In genomic region chr2:235756491-235756890, GRCh38 we compare ENCODE assay signal across 24 cellular contexts.
"Had no signal": no experiment of that assay in that cellular context is flagged by ENCODE, and none has a peak within 500 bp of the region (broad histone marks: within the 10 kb centered on the region; RNA-seq: fewer than 3 reads in every experiment).

No MANE protein-coding gene starts in this region.

- H3K4me1 ChIP-seq: colonic mucosa, esophagus muscularis mucosa, foreskin keratinocyte, gastroesophageal sphincter, heart right ventricle, lower lobe of right lung, psoas muscle, spleen, upper lobe of left lung had no signal

- H3K27ac Mint-ChIP-seq: dendritic cell treated with granulocyte-macrophage colony-stimulating factor and Interleukin-4, amounts not matched to agents 40 ng/mL and 50 ng/mL, for 4 days; immature natural killer cell; natural killer cell; stimulated activated naive B cell treated with anti-CD40 and anti-IgM and Interleukin-4, amounts not matched to agents 10 μg/mL and 1 μg/mL and 100 μg/mL, for 72 hours; stimulated activated naive CD8-positive, alpha-beta T cell treated with anti-CD3 and anti-CD28 coated beads, Interleukin-15, Interleukin-2, amounts not matched to agents 100 ng/mL and 50 ng/mL, for 24 hours had no signal

- ATAC-seq: foreskin keratinocyte; gastroesophageal sphincter; heart right ventricle; left ventricle myocardium superior; natural killer cell; psoas muscle; stimulated activated naive B cell treated with anti-CD40 and anti-IgM and Interleukin-4, amounts not matched to agents 10 μg/mL and 1 μg/mL and 100 μg/mL, for 72 hours had no signal

- H3K9me3 ChIP-seq: colonic mucosa, esophagus muscularis mucosa, gastroesophageal sphincter, heart right ventricle, lower lobe of right lung, psoas muscle, spleen, thoracic aorta, tibial nerve, upper lobe of left lung had no signal

- H3K4me3 ChIP-seq: colonic mucosa, esophagus muscularis mucosa, gastroesophageal sphincter, heart right ventricle, lower lobe of right lung, psoas muscle, skin epidermis, spleen, thoracic aorta, tibial nerve, upper lobe of left lung had no signal

- H3K4me1 Mint-ChIP-seq: immature natural killer cell; stimulated activated naive B cell treated with anti-CD40 and anti-IgM and Interleukin-4, amounts not matched to agents 10 μg/mL and 1 μg/mL and 100 μg/mL, for 72 hours had no signal

- H3K36me3 Mint-ChIP-seq: natural killer cell; stimulated activated naive B cell treated with anti-CD40 and anti-IgM and Interleukin-4, amounts not matched to agents 10 μg/mL and 1 μg/mL and 100 μg/mL, for 72 hours had no signal

- H3K27me3 Mint-ChIP-seq: dendritic cell treated with granulocyte-macrophage colony-stimulating factor and Interleukin-4, amounts not matched to agents 40 ng/mL and 50 ng/mL, for 4 days; stimulated activated naive CD8-positive, alpha-beta T cell treated with anti-CD3 and anti-CD28 coated beads, Interleukin-15, Interleukin-2, amounts not matched to agents 100 ng/mL and 50 ng/mL, for 24 hours had no signal

- H3K27ac ChIP-seq: colonic mucosa, esophagus muscularis mucosa, foreskin keratinocyte, gastroesophageal sphincter, heart right ventricle, lower lobe of right lung, psoas muscle, skin epidermis, spleen, thoracic aorta, tibial nerve, upper lobe of left lung had no signal

- DNase-seq: effector CD8-positive, alpha-beta T cell; foreskin keratinocyte; heart right ventricle; hippocampal formation; immature natural killer cell; islet precursor cell; kidney glomerular epithelial cell; left ventricle myocardium superior; lower lobe of right lung; natural killer cell; nucleus accumbens; psoas muscle; right cardiac atrium; spleen; stimulated activated naive B cell treated with anti-CD40 and anti-IgM and Interleukin-4, amounts not matched to agents 10 μg/mL and 1 μg/mL and 100 μg/mL, for 72 hours; upper lobe of left lung had no signal

- H3K27me3 ChIP-seq: colonic mucosa, esophagus muscularis mucosa, foreskin keratinocyte, gastroesophageal sphincter, heart right ventricle, spleen, tibial nerve, upper lobe of left lung had no signal

- H3K4me3 Mint-ChIP-seq: dendritic cell treated with granulocyte-macrophage colony-stimulating factor and Interleukin-4, amounts not matched to agents 40 ng/mL and 50 ng/mL, for 4 days; immature natural killer cell; natural killer cell; stimulated activated naive B cell treated with anti-CD40 and anti-IgM and Interleukin-4, amounts not matched to agents 10 μg/mL and 1 μg/mL and 100 μg/mL, for 72 hours; stimulated activated naive CD8-positive, alpha-beta T cell treated with anti-CD3 and anti-CD28 coated beads, Interleukin-15, Interleukin-2, amounts not matched to agents 100 ng/mL and 50 ng/mL, for 24 hours had no signal

- H3K36me3 ChIP-seq: colonic mucosa, thoracic aorta had no signal

- H3K9me3 Mint-ChIP-seq: dendritic cell treated with granulocyte-macrophage colony-stimulating factor and Interleukin-4, amounts not matched to agents 40 ng/mL and 50 ng/mL, for 4 days; immature natural killer cell; natural killer cell; stimulated activated naive B cell treated with anti-CD40 and anti-IgM and Interleukin-4, amounts not matched to agents 10 μg/mL and 1 μg/mL and 100 μg/mL, for 72 hours; stimulated activated naive CD8-positive, alpha-beta T cell treated with anti-CD3 and anti-CD28 coated beads, Interleukin-15, Interleukin-2, amounts not matched to agents 100 ng/mL and 50 ng/mL, for 24 hours had no signal
